8 cellular contexts compared by ENCODE assay signal in genomic region chr3:46208167-46208704, GRCh38. TPM values are rescaled to one million over a fixed set of nuclear protein-coding genes. Genes with fewer than 3 reads are reported as not detected.
DNase-seq lines count a peak whose midpoint lies in the region.

Gene CCR1 (minus strand): TSS chr3:46208313. CDS start chr3:46204313, 4,000 bp downstream.

- H3K9ac ChIP-seq in GM23248 = no peak within 1 kb of the TSS

- no peaks in the 10 kb centered on the region for H3F3A ChIP-seq in GM23248 (ENCODE audit: insufficient read depth)

- peaks cover 10% of the 10 kb centered on the region for H3K4me1 ChIP-seq in GM23248 (ENCODE audit: insufficient read depth)

- H3K36me3 ChIP-seq in GM23248 (ENCODE audit: low read depth) = no peaks in the 10 kb centered on the region

- 0 out of 2 replicates have a peak within 1 kb of the TSS, but pooled peaks have one; percentile 8 for H2AFZ ChIP-seq in GM23248

- H3K9me2 ChIP-seq in GM23248 (ENCODE audit: insufficient read depth) = no peaks in the 10 kb centered on the region

- no peak within 1 kb of the TSS for H3K4me2 ChIP-seq in GM23248 (ENCODE audit: unreplicated experiment)

- in situ Hi-C loops in GM23248 (cut with MboI) = no loop called here

- DNase-seq in ELF-1 (ENCODE audit: low read depth, low spot score) = peak; percentile 63
- DNase-seq in GM23248 = peak; percentile 61
- DNase-seq in NOMO-1 (lab: John Stamatoyannopoulos, UW; ENCODE audit: unreplicated experiment in 2 of 2) = peak; percentile 62 to 91
- peak; percentile 21 for DNase-seq in amniotic epithelial cell (ENCODE audit: low read depth)
- DNase-seq in inferior parietal cortex (ENCODE audit: extremely low spot score) = peak; percentile 47
- DNase-seq in stimulated activated CD4-positive, alpha-beta T cell treated with anti-CD3 and anti-CD28 coated beads, Interleukin-4, amount 100 ng/mL, for 1 hour = peak; percentile 13
- no peak for DNase-seq in occipital lobe (lab: John Stamatoyannopoulos, UW)
- no peak for DNase-seq in NCI-H2196 (lab: John Stamatoyannopoulos, UW; ENCODE audit: unreplicated experiment)

- no peak within 1 kb of the TSS for H3K27ac ChIP-seq in GM23248

- H4K20me1 ChIP-seq in GM23248 (ENCODE audit: insufficient read depth) = no peaks in the 10 kb centered on the region

- no peak within 1 kb of the TSS for H3K4me3 ChIP-seq in GM23248

- WGBS in GM23248 (ENCODE audit: low coverage in 1 of 2, low lambda C conversion rate in 2 of 2, missing lambda C conversion rate in 2 of 2), 2 experiments = 21 to 26% methylated on average over 3 of the region's 3 CpGs

- no peaks in the 10 kb centered on the region for H3K9me3 ChIP-seq in GM23248 (ENCODE audit: low read depth)

- peaks cover 7% of the 10 kb centered on the region; the same call in 1 of the 2 replicates for H3K27me3 ChIP-seq in GM23248 (replicated peaks; ENCODE audit: insufficient read depth)

- no peaks in the 10 kb centered on the region for H3K79me2 ChIP-seq in GM23248 (ENCODE audit: insufficient read depth)

RNA-seq across cellular contexts. Expression of gene CCR1, which starts in this region (rescaled TPM):
- total RNA-seq in GM23248 (2014; rRNA removed; shearing (Covaris generic)) = not detected in 2 replicates
- not detected in 2 replicates for polyA plus RNA-seq in GM23248 (2016; fragmentation: Nextera tagmentation; extraction: Ambion mirVana)
- 1.7 TPM for total RNA-seq in occipital lobe

Comparison
In these comparisons a context has a peak if more than half of its experiments do, and no peak if none do; other contexts are left out.
1. Peak in DNase-seq in GM23248; RNA of the gene not detected or under 1 TPM.
2. DNase-seq: peak in ELF-1 (single experiment), NOMO-1 (2 of 2), amniotic epithelial cell (single experiment), inferior parietal cortex (single experiment) and stimulated activated CD4-positive, alpha-beta T cell treated with anti-CD3 and anti-CD28 coated beads, Interleukin-4, amount 100 ng/mL, for 1 hour (single experiment); none in occipital lobe (single experiment) and NCI-H2196 (single experiment).